In the genomic region with DNA sequence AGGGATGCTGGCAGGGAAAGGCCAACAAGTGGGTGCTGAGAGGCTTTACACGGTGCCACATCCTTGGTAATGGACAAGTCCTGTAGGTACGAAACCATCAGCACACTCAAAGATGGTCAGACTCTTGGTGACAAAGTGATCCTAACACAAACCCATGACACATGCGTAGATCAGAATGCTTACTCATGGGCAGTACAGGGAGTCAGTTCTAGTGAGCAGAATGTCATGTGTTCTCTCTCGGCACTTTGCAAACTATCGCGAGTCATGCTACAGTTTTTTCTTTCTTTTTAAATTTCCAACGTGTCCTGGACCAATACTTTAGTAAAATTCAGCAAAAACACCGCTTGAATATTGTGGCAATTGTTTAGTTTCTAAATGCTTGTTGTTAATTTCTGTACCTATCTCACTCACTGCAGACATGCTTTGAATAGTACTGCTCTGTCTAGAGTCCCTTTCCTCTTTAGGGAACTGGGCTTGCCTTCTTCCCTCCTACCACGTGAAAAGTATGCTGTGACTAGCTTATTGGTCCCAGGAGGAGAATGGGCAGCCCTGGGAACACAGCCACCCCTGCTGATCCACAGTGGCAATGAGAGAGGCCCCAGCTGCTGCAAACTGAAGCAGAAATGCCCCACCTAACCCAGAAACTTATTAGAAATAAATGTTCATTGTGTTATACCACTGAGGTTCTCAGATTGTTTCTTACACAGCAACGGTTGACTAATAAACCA, we compare ENCODE assay signal across 11 cellular contexts.
DNase-seq lines count a peak whose midpoint lies in the region; ATAC-seq and TF ChIP-seq lines count a peak whose summit lies in the region.
"Had no signal": no experiment of that assay in that cellular context is flagged by ENCODE, and none has a peak within 500 bp of the region (broad histone marks: within the 10 kb centered on the region; RNA-seq: fewer than 3 reads in every experiment).

No MANE protein-coding gene starts in this region.

- H3K9me3 Mint-ChIP-seq in nephron progenitor cell = no peaks in the 10 kb centered on the region
- no peaks in the 10 kb centered on the region for H3K9me3 Mint-ChIP-seq in activated naive CD4-positive, alpha-beta T cell treated with anti-CD3 and anti-CD28 coated beads, Interleukin-2, amount 10 ng/mL, durations not matched to agents 7 days and 5 days
- H3K9me3 Mint-ChIP-seq: activated naive CD8-positive, alpha-beta T cell treated with anti-CD3 and anti-CD28 coated beads, Interleukin-2, amount 10 ng/mL, durations not matched to agents 7 days and 5 days had no signal

- no peak for TF ChIP-seq POLR2A in gastroesophageal sphincter (IDR thresholded peaks at IDR 0.05)

- H3K4me1 ChIP-seq in fibroblast of lung (ENCODE audit: control insufficient read depth, extremely low read depth, insufficient read depth, low read length) (peaks cover 3% of the 10 kb centered on the region), gastroesophageal sphincter (no peaks in the 10 kb centered on the region)

- H3K4me2 ChIP-seq in fibroblast of lung (ENCODE audit: extremely low read depth, insufficient read depth, low read length) = no peak overlapping the region

- H3K79me2 ChIP-seq in fibroblast of lung (ENCODE audit: control insufficient read depth, insufficient read depth, low read length) = no peaks in the 10 kb centered on the region

- H3K36me3 ChIP-seq in fibroblast of lung (ENCODE audit: control insufficient read depth, insufficient read depth, low read length) (no peaks in the 10 kb centered on the region), gastroesophageal sphincter (peaks cover 0 to 12% of the 10 kb centered on the region in 2 donors)

- no peak for ATAC-seq in gastroesophageal sphincter

- peaks cover 44% of the 10 kb centered on the region for H3K4me1 Mint-ChIP-seq in nephron progenitor cell
- H3K4me1 Mint-ChIP-seq in activated naive CD4-positive, alpha-beta T cell treated with anti-CD3 and anti-CD28 coated beads, Interleukin-2, amount 10 ng/mL, durations not matched to agents 7 days and 5 days = no peaks in the 10 kb centered on the region

- no peak overlapping the region for H2AFZ ChIP-seq in fibroblast of lung (ENCODE audit: low read length)

- 74 to 84% methylated on average over 8 to 10 of the region's 10 CpGs for WGBS in gastroesophageal sphincter (ENCODE audit: low coverage in 1 of 2), 2 donors

- H3K27me3 ChIP-seq in fibroblast of lung (ENCODE audit: control insufficient read depth, insufficient read depth, low read length) (no peaks in the 10 kb centered on the region), gastroesophageal sphincter (no peaks in the 10 kb centered on the region)

- H4K20me1 ChIP-seq in fibroblast of lung (ENCODE audit: control insufficient read depth, extremely low read depth, insufficient read depth, low read length) = no peaks in the 10 kb centered on the region

- in situ Hi-C loops in Caki2 (cut with HindIII; ENCODE audit: low pct_unique_long_range_greater_than_20kb, low sequenced_read_pairs) = no loop called here

- no peak overlapping the region for H3K4me3 ChIP-seq in fibroblast of lung (replicated peaks in 1 of 4; ENCODE audit: control extremely low read depth in 1 of 4, insufficient read depth in 1 of 4, low read depth in 3 of 4, low read length in 4 of 4)
- H3K4me3 ChIP-seq in gastroesophageal sphincter = no peak overlapping the region

- DNase-seq in Caki2 (ENCODE audit: low read depth) = peak; percentile 65
- DNase-seq in RKO (ENCODE audit: low spot score) = peak; percentile 93
- peak; percentile 72 to 76 for DNase-seq in fibroblast of lung (ENCODE audit: low read depth in 2 of 2)
- no peak for DNase-seq in nephron progenitor cell
- DNase-seq in activated effector memory CD4-positive, alpha-beta T cell treated with anti-CD3 and anti-CD28 coated beads, Interleukin-2, amount 50 U/mL, for 16 hours = no peak
- DNase-seq in activated naive CD4-positive, alpha-beta T cell treated with anti-CD3 and anti-CD28 coated beads, Interleukin-2, amount 10 ng/mL, durations not matched to agents 7 days and 5 days = no peak
- DNase-seq in activated CD4-positive, alpha-beta T cell treated with anti-CD3 and anti-CD28 coated beads for 1 hour = no peak
- DNase-seq: activated naive CD8-positive, alpha-beta T cell treated with anti-CD3 and anti-CD28 coated beads, Interleukin-2, amount 10 ng/mL, durations not matched to agents 7 days and 5 days; NCI-H1930; T-helper 2 cell had no signal

- H3K9me3 ChIP-seq in fibroblast of lung (ENCODE audit: control insufficient read depth, insufficient read depth, low read depth, low read length) = no peaks in the 10 kb centered on the region
- no peaks in the 10 kb centered on the region for H3K9me3 ChIP-seq in gastroesophageal sphincter

- H3K36me3 Mint-ChIP-seq in nephron progenitor cell (ENCODE audit: low read depth) = peaks cover 26% of the 10 kb centered on the region
- peaks cover 3% of the 10 kb centered on the region for H3K36me3 Mint-ChIP-seq in activated naive CD4-positive, alpha-beta T cell treated with anti-CD3 and anti-CD28 coated beads, Interleukin-2, amount 10 ng/mL, durations not matched to agents 7 days and 5 days

- CTCF ChIA-PET in activated naive CD4-positive, alpha-beta T cell treated with anti-CD3 and anti-CD28 coated beads, Interleukin-2, amount 10 ng/mL, durations not matched to agents 7 days and 5 days (lab: Charles Lee) = no interaction called here

- no peak overlapping the region for H3K4me3 Mint-ChIP-seq in nephron progenitor cell
- H3K4me3 Mint-ChIP-seq in activated naive CD4-positive, alpha-beta T cell treated with anti-CD3 and anti-CD28 coated beads, Interleukin-2, amount 10 ng/mL, durations not matched to agents 7 days and 5 days = no peak overlapping the region
- H3K4me3 Mint-ChIP-seq: activated naive CD8-positive, alpha-beta T cell treated with anti-CD3 and anti-CD28 coated beads, Interleukin-2, amount 10 ng/mL, durations not matched to agents 7 days and 5 days had no signal

- no peak for TF ChIP-seq CTCF in fibroblast of lung (conservative IDR thresholded peaks at IDR 0.05 in 1 of 2, IDR thresholded peaks at IDR 0.05 in 1 of 2; ENCODE audit: low read depth in 1 of 2, low read length in 2 of 2)
- TF ChIP-seq CTCF in nephron progenitor cell (IDR thresholded peaks at IDR 0.05) = no peak
- TF ChIP-seq CTCF in gastroesophageal sphincter (IDR thresholded peaks at IDR 0.05) = no peak

- peak overlapping the region; percentile 86 for H3K27ac Mint-ChIP-seq in nephron progenitor cell
- H3K27ac Mint-ChIP-seq in activated naive CD4-positive, alpha-beta T cell treated with anti-CD3 and anti-CD28 coated beads, Interleukin-2, amount 10 ng/mL, durations not matched to agents 7 days and 5 days = no peak overlapping the region
- H3K27ac Mint-ChIP-seq: activated naive CD8-positive, alpha-beta T cell treated with anti-CD3 and anti-CD28 coated beads, Interleukin-2, amount 10 ng/mL, durations not matched to agents 7 days and 5 days had no signal

- H3K9ac ChIP-seq in fibroblast of lung (ENCODE audit: insufficient read depth, low read length) = no peak overlapping the region

- TF ChIP-seq EP300 in gastroesophageal sphincter (IDR thresholded peaks at IDR 0.05) = no peak

- H3K27ac ChIP-seq in fibroblast of lung (ENCODE audit: insufficient read depth, low read length) (peak overlapping the region; percentile 36), gastroesophageal sphincter (no peak overlapping the region)

- H3K27me3 Mint-ChIP-seq in nephron progenitor cell (ENCODE audit: low read depth, poor library complexity) = no peaks in the 10 kb centered on the region
- H3K27me3 Mint-ChIP-seq in activated naive CD4-positive, alpha-beta T cell treated with anti-CD3 and anti-CD28 coated beads, Interleukin-2, amount 10 ng/mL, durations not matched to agents 7 days and 5 days = no peaks in the 10 kb centered on the region
- H3K27me3 Mint-ChIP-seq: activated naive CD8-positive, alpha-beta T cell treated with anti-CD3 and anti-CD28 coated beads, Interleukin-2, amount 10 ng/mL, durations not matched to agents 7 days and 5 days had no signal

Comparison
In these comparisons a context has a peak if more than half of its experiments do, and no peak if none do; other contexts are left out.
1. DNase-seq: peak in Caki2 (single experiment), RKO (single experiment) and fibroblast of lung (2 of 2); none in nephron progenitor cell (single experiment), activated effector memory CD4-positive, alpha-beta T cell treated with anti-CD3 and anti-CD28 coated beads, Interleukin-2, amount 50 U/mL, for 16 hours (single experiment), activated naive CD4-positive, alpha-beta T cell treated with anti-CD3 and anti-CD28 coated beads, Interleukin-2, amount 10 ng/mL, durations not matched to agents 7 days and 5 days (single experiment) and activated CD4-positive, alpha-beta T cell treated with anti-CD3 and anti-CD28 coated beads for 1 hour (single experiment).